In the genomic region with DNA sequence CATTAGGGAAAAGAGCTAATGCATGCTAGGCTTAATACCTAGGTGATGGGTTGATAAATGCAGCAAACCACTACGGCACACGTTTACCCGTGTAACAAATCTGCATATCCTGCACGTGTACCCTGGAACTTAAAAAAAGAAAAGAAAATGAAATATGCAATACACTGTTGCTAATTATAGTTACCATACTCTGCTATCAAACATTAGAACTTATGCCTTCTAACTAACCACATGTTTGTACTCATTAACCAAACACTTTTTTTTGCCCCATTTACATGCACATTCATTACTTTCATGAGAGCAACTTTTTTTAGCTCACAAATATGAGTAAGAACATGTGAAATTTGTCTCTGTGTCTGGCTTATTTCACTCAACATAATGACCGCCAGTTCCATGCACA, we compare ENCODE assay signal across 20 cellular contexts. TPM values are rescaled to one million over a fixed set of nuclear protein-coding genes. Genes with fewer than 3 reads are reported as not detected.
DNase-seq lines count a peak whose midpoint lies in the region; ATAC-seq and TF ChIP-seq lines count a peak whose summit lies in the region.
"Had no signal": no experiment of that assay in that cellular context is flagged by ENCODE, and none has a peak within 500 bp of the region (broad histone marks: within the 10 kb centered on the region; RNA-seq: fewer than 3 reads in every experiment).

No MANE protein-coding gene starts in this region.

- no peaks in the 10 kb centered on the region for H3K27me3 ChIP-seq in foreskin keratinocyte
- H3K27me3 ChIP-seq in osteoblast (ENCODE audit: insufficient read depth, low read length) = no peaks in the 10 kb centered on the region
- H3K27me3 ChIP-seq: esophagus muscularis mucosa, spleen had no signal

- no peak for TF ChIP-seq CTCF in foreskin keratinocyte (conservative IDR thresholded peaks at IDR 0.05)
- no peak for TF ChIP-seq CTCF in osteoblast (IDR thresholded peaks at IDR 0.05; ENCODE audit: extremely low read depth, low read depth, low read length)

- H3K79me2 ChIP-seq in osteoblast (ENCODE audit: insufficient read depth, low read length) = no peaks in the 10 kb centered on the region
- H3K79me2 ChIP-seq: parathyroid adenoma had no signal

- ATAC-seq in GM18508 (IDR thresholded peaks at IDR 0.05; ENCODE audit: insufficient read depth, unreplicated experiment) (peak; percentile 95), GM19467 (IDR thresholded peaks at IDR 0.05; ENCODE audit: unreplicated experiment) (peak; percentile 90), HG02763 (IDR thresholded peaks at IDR 0.05; ENCODE audit: unreplicated experiment) (peak; percentile 91), HG03378 (IDR thresholded peaks at IDR 0.05; ENCODE audit: unreplicated experiment) (peak; percentile 95), foreskin keratinocyte (no peak)
- ATAC-seq: activated T-helper 17 cell treated with anti-CD3 and anti-CD28 coated beads, Interleukin-2, amount 50 U/mL, for 72 hours; left lobe of liver had no signal

- no peak overlapping the region for H3K4me2 ChIP-seq in osteoblast (ENCODE audit: insufficient read depth, low read length)

- H3K9me3 ChIP-seq in osteoblast (ENCODE audit: low read depth, low read length) = no peaks in the 10 kb centered on the region
- H3K9me3 ChIP-seq: esophagus muscularis mucosa, spleen had no signal

- DNase-seq in foreskin keratinocyte = no peak
- DNase-seq in osteoblast (ENCODE audit: insufficient read length, low spot score, missing footprints) = no peak
- no peak for DNase-seq in head of caudate nucleus
- no peak for DNase-seq in UCSD-AML1 (lab: John Stamatoyannopoulos, UW; ENCODE audit: unreplicated experiment)
- DNase-seq: activated CD4-positive, alpha-beta memory T cell treated with anti-CD3 and anti-CD28 coated beads for 36 hours; CD8-positive, alpha-beta memory T cell; hypothalamus; MV-4-11; NCI-H2171 treated with DMSO at 0.1 percent for 48 hours; NK-92 treated with Interleukin-12 subunit alpha and Interleukin-12 subunit beta, amount 100 ng/mL, for 24 hours; spleen; substantia nigra had no signal

- H3K4me1 ChIP-seq in foreskin keratinocyte (no peaks in the 10 kb centered on the region), osteoblast (ENCODE audit: insufficient read depth, low read length) (no peaks in the 10 kb centered on the region)
- H3K4me1 ChIP-seq: esophagus muscularis mucosa, parathyroid adenoma, spleen had no signal

- intact Hi-C loops in head of caudate nucleus (cut with DNase I) = no loop called here

- no peaks in the 10 kb centered on the region for H4K20me1 ChIP-seq in osteoblast (ENCODE audit: insufficient read depth, low read length)

- no peaks in the 10 kb centered on the region for H3K36me3 ChIP-seq in osteoblast (ENCODE audit: insufficient read depth, low read length)
- H3K36me3 ChIP-seq: esophagus muscularis mucosa, spleen had no signal

- H3K27ac ChIP-seq in foreskin keratinocyte (no peak overlapping the region), osteoblast (ENCODE audit: low read depth, low read length) (no peak overlapping the region)
- H3K27ac ChIP-seq: esophagus muscularis mucosa, parathyroid adenoma, spleen had no signal

- no peak overlapping the region for H3K4me3 ChIP-seq in osteoblast (ENCODE audit: insufficient read depth, low read length)
- H3K4me3 ChIP-seq: esophagus muscularis mucosa, spleen had no signal

- H2AFZ ChIP-seq in osteoblast (ENCODE audit: low read length) = no peak overlapping the region
- H2AFZ ChIP-seq: parathyroid adenoma had no signal

RNA-seq across cellular contexts. Expression of a gene that starts 13.2 kb away (rescaled TPM):
- total RNA-seq in foreskin keratinocyte = not detected in 2 replicates
- not detected in 2 replicates for polyA plus RNA-seq in foreskin keratinocyte
- under 0.01 TPM in 2 replicates for total RNA-seq in osteoblast
- total RNA-seq: activated CD4-positive, alpha-beta memory T cell treated with anti-CD3 and anti-CD28 coated beads for 36 hours; activated T-helper 17 cell treated with anti-CD3 and anti-CD28 coated beads, Interleukin-2, amount 50 U/mL, for 72 hours; CD8-positive, alpha-beta memory T cell; left lobe of liver had no signal
- polyA plus RNA-seq: CD8-positive, alpha-beta memory T cell had no signal
